ENCODE assay signal across 24 cellular contexts in genomic region chr10:43868952-43869351, GRCh38.
DNase-seq lines count a peak whose midpoint lies in the region; ATAC-seq and TF ChIP-seq lines count a peak whose summit lies in the region.
"Had no signal": no experiment of that assay in that cellular context is flagged by ENCODE, and none has a peak within 500 bp of the region (broad histone marks: within the 10 kb centered on the region; RNA-seq: fewer than 3 reads in every experiment).

No MANE protein-coding gene starts in this region.

- H3K23ac ChIP-seq in trophoblast cell (ENCODE audit: low read length): no peak overlapping the region

- no peak for TF ChIP-seq POLR2A in vagina (IDR thresholded peaks at IDR 0.05)
- no peak for TF ChIP-seq POLR2A in transverse colon (IDR thresholded peaks at IDR 0.05)

- ATAC-seq in heart right ventricle: no peak
- ATAC-seq: body of pancreas had no signal

- no peak overlapping the region for H3K4me2 ChIP-seq in trophoblast cell (ENCODE audit: low read length)
- H3K4me2 ChIP-seq: BLaER1, neural progenitor cell had no signal

- no peak overlapping the region for H3K4ac ChIP-seq in trophoblast cell (ENCODE audit: low read depth, low read length)

- H2BK12ac ChIP-seq in trophoblast cell (ENCODE audit: low read length): peak overlapping the region; percentile 42

- no peaks in the 10 kb centered on the region for H3K79me2 ChIP-seq in trophoblast cell (ENCODE audit: control insufficient read depth, insufficient read depth, low read length, poor library complexity)

- H2AFZ ChIP-seq in trophoblast cell (ENCODE audit: insufficient read depth, low read length, poor library complexity): no peak overlapping the region
- H2AFZ ChIP-seq: neural progenitor cell had no signal

- H3K79me1 ChIP-seq in trophoblast cell (ENCODE audit: low read length): no peaks in the 10 kb centered on the region

- no peak overlapping the region for H3K9ac ChIP-seq in trophoblast cell (ENCODE audit: low read length)
- H3K9ac ChIP-seq: BLaER1, neural progenitor cell had no signal

- H4K12ac ChIP-seq in trophoblast cell (ENCODE audit: low read depth, low read length): no peak overlapping the region

- H2AK5ac ChIP-seq in trophoblast cell (ENCODE audit: low read length): peak overlapping the region; percentile 66

- H3K36me3 ChIP-seq in heart right ventricle: no peaks in the 10 kb centered on the region
- no peaks in the 10 kb centered on the region for H3K36me3 ChIP-seq in right atrium auricular region
- no peaks in the 10 kb centered on the region for H3K36me3 ChIP-seq in trophoblast cell (ENCODE audit: control insufficient read depth in 1 of 2, insufficient read depth in 2 of 2, low read length in 2 of 2)
- no peaks in the 10 kb centered on the region for H3K36me3 ChIP-seq in vagina
- H3K36me3 ChIP-seq in transverse colon: no peaks in the 10 kb centered on the region
- H3K36me3 ChIP-seq: adrenal gland, BLaER1, neural progenitor cell, stomach, upper lobe of left lung had no signal

- H3K27ac ChIP-seq in heart right ventricle (peak overlapping the region in 9 of 10 donors; percentile 41 to 86 (median 59)), right atrium auricular region (peak overlapping the region; percentile 40 to 58), trophoblast cell (ENCODE audit: low read depth, low read length) (no peak overlapping the region), vagina (peak overlapping the region; percentile 72), transverse colon (no peak overlapping the region)
- H3K27ac ChIP-seq: adrenal gland, BLaER1, body of pancreas, neural progenitor cell had no signal

- H3K27me3 ChIP-seq in heart right ventricle (no peaks in the 10 kb centered on the region), right atrium auricular region (no peaks in the 10 kb centered on the region), trophoblast cell (ENCODE audit: insufficient read depth, low read length) (no peaks in the 10 kb centered on the region), vagina (no peaks in the 10 kb centered on the region), transverse colon (no peaks in the 10 kb centered on the region)
- H3K27me3 ChIP-seq: adrenal gland, BLaER1, body of pancreas, neural progenitor cell, stomach, upper lobe of left lung had no signal

- H3K4me1 ChIP-seq in heart right ventricle (peaks cover 13 to 82% (median 49%) of the 10 kb centered on the region in 9 donors), right atrium auricular region (peaks cover 0 to 38% of the 10 kb centered on the region in 2 donors), trophoblast cell (ENCODE audit: control insufficient read depth in 1 of 2, insufficient read depth in 2 of 2, low read length in 2 of 2) (peaks cover 3% of the 10 kb centered on the region in 2 experiments), vagina (peaks cover 43% of the 10 kb centered on the region), transverse colon (peaks cover 0 to 9% (median 6%) of the 10 kb centered on the region in 4 donors)
- H3K4me1 ChIP-seq: adrenal gland, neural progenitor cell had no signal

- TF ChIP-seq CTCF in heart right ventricle (IDR thresholded peaks at IDR 0.05): no peak
- no peak for TF ChIP-seq CTCF in right atrium auricular region (IDR thresholded peaks at IDR 0.05)
- TF ChIP-seq CTCF in vagina (IDR thresholded peaks at IDR 0.05): no peak
- TF ChIP-seq CTCF in transverse colon (IDR thresholded peaks at IDR 0.05): no peak

- no peak overlapping the region for H3K14ac ChIP-seq in trophoblast cell (ENCODE audit: low read length)

- H3K4me3 ChIP-seq in heart right ventricle: no peak overlapping the region
- no peak overlapping the region for H3K4me3 ChIP-seq in right atrium auricular region
- no peak overlapping the region for H3K4me3 ChIP-seq in trophoblast cell (ENCODE audit: low read depth, low read length)
- no peak overlapping the region for H3K4me3 ChIP-seq in vagina
- H3K4me3 ChIP-seq in transverse colon: no peak overlapping the region
- H3K4me3 ChIP-seq: adrenal gland, BLaER1, body of pancreas, neural progenitor cell, stomach, upper lobe of left lung had no signal

- no peak for TF ChIP-seq EP300 in transverse colon (IDR thresholded peaks at IDR 0.05; ENCODE audit: low read depth)

- no peak overlapping the region for H3K18ac ChIP-seq in trophoblast cell (ENCODE audit: low read length)

- intact Hi-C loops in heart right ventricle (cut with DNase I): loop anchor here in 1 of 10 donors (5.0 kb wide), 1 partner anchor 177 kb away; no protein-coding TSS in a partner anchor
- intact Hi-C loops in cardiac septum (cut with DNase I): loop anchor here (5.0 kb wide), 1 partner anchor 177 kb away; no protein-coding TSS in a partner anchor
- intact Hi-C loops in vagina (cut with DNase I): no loop called here
- intact Hi-C loops in transverse colon (cut with DNase I; ENCODE audit: low total_unique reads): no loop called here

- WGBS in heart right ventricle, 2 donors: 97 to 100% methylated on average over 6 of the region's 6 CpGs
- WGBS in trophoblast cell (ENCODE audit: extremely low coverage, insufficient coverage, insufficient read length): no CpG with 5 or more reads among the region's 6 CpGs
- WGBS in transverse colon (ENCODE audit: low coverage in 1 of 2), 2 donors: 90 to 96% methylated on average over 5 to 6 of the region's 6 CpGs

- H4K91ac ChIP-seq in trophoblast cell (ENCODE audit: low read depth, low read length): no peak overlapping the region

- in situ Hi-C loops in transverse colon (cut with MboI; ENCODE audit: low pct_ligation_motif_present in 1 of 4, low pct_unique_long_range_greater_than_20kb in 1 of 4, low sequenced_read_pairs in 3 of 4): no loop called here

- DNase-seq in heart right ventricle: no peak
- DNase-seq in cardiac septum (ENCODE audit: low spot score): no peak
- DNase-seq in right atrium auricular region (ENCODE audit: low spot score): no peak
- no peak for DNase-seq in trophoblast cell
- DNase-seq in vagina (ENCODE audit: extremely low spot score in 2 of 2): peak; percentile 80 to 95
- DNase-seq in transverse colon: no peak
- no peak for DNase-seq in DMS79 (lab: John Stamatoyannopoulos, UW)
- no peak for DNase-seq in NAMALWA (ENCODE audit: low spot score)
- DNase-seq: activated CD4-positive, alpha-beta T cell treated with anti-CD3 and anti-CD28 coated beads for 4 hours; activated naive CD4-positive, alpha-beta T cell treated with Interleukin-2 at 50 U/mL for 16 hours; adrenal gland; body of pancreas; GDM1; HCEC 1CT; NCI-H2081; NCI-H345; NCI-H82; small intestine; stimulated activated CD4-positive, alpha-beta T cell treated with anti-CD3 and anti-CD28 coated beads, Interleukin-1b, Interleukin-23, amount 100 ng/mL, for 48 hours; stimulated activated CD8-positive, alpha-beta memory T cell treated with anti-CD3 and anti-CD28 coated beads, Interleukin-4, amount 100 ng/mL, for 48 hours; stomach; upper lobe of left lung had no signal

- H4K8ac ChIP-seq in trophoblast cell (ENCODE audit: low read depth, low read length): no peak overlapping the region

- H2BK5ac ChIP-seq in trophoblast cell (ENCODE audit: low read depth, low read length, poor library complexity): no peak overlapping the region

- H3K9me3 ChIP-seq in heart right ventricle: no peaks in the 10 kb centered on the region
- H3K9me3 ChIP-seq in right atrium auricular region: no peaks in the 10 kb centered on the region
- H3K9me3 ChIP-seq in trophoblast cell (ENCODE audit: insufficient read depth, low read depth, low read length): no peaks in the 10 kb centered on the region
- no peaks in the 10 kb centered on the region for H3K9me3 ChIP-seq in vagina
- no peaks in the 10 kb centered on the region for H3K9me3 ChIP-seq in transverse colon
- H3K9me3 ChIP-seq: adrenal gland, BLaER1, body of pancreas, stomach, upper lobe of left lung had no signal

- H2BK120ac ChIP-seq in trophoblast cell (ENCODE audit: insufficient read depth, low read length, poor library complexity): no peak overlapping the region

Comparison
In these comparisons a context has a peak if more than half of its experiments do, and no peak if none do; other contexts are left out.
1. DNase-seq: peak in vagina (2 of 2); none in heart right ventricle (0 of 2), cardiac septum (single experiment), right atrium auricular region (single experiment), trophoblast cell (0 of 2), transverse colon (single experiment), DMS79 (single experiment) and NAMALWA (single experiment).
2. H3K27ac ChIP-seq: peak in heart right ventricle (9 of 10), right atrium auricular region (2 of 2) and vagina (single experiment); none in trophoblast cell (single experiment) and transverse colon (0 of 4).